ENCODE assay signal across 7 cellular contexts in the genomic region with DNA sequence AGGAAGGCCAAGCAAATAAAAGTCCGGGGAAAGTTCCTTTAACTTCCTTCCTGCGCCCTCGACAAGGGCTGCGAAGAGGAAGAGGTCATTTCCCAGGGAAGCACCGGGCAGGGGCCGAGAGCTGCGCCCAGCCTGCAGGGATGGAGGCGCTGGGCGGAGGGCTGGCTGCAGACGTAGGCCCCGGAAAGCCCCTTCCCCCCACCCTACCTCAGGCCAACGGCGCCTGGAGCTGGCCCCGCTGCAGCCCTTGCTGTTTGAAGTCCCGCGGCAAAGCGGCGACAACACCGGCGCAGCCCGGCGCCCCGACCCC.
A peak's percentile ranks its signal among the peaks of the same experiment; 100 is the strongest.
DNase-seq lines count a peak whose midpoint lies in the region; ATAC-seq, FAIRE-seq and TF ChIP-seq lines count a peak whose summit lies in the region.

No MANE protein-coding gene starts in this region.

- DNase-seq in GM12891 (ENCODE audit: insufficient read length, low spot score): no peak
- peak; percentile 63 for DNase-seq in WTC11 (ENCODE audit: low spot score)
- peak; percentile 45 for DNase-seq in glomerular visceral epithelial cell (ENCODE audit: extremely low spot score)
- DNase-seq in pancreas: peak in 3 of 6 donors; percentile 43 to 58 (median 46)
- DNase-seq in stimulated activated naive CD4-positive, alpha-beta T cell treated with Interleukin-2 at 50 U/mL for 16 hours (lab: John Stamatoyannopoulos, UW): no peak

- H3K27ac Mint-ChIP-seq in WTC11: peak overlapping the region; percentile 63; the same call in 1 of the 2 replicates

- no peaks in the 10 kb centered on the region for H3K9me3 ChIP-seq in pancreas

- H3K4me1 Mint-ChIP-seq in WTC11: peaks cover 43% of the 10 kb centered on the region

- no peak for TF ChIP-seq POLR2A in GM12891 (IDR thresholded peaks at IDR 0.05; ENCODE audit: low read depth, low read length)

- POLR2A ChIA-PET in WTC11 (lab: Charles Lee): interaction anchor here (0.6 to 1.5 kb wide), 7 partner anchors 10 to 145 kb away, joined by 3 to 5 read pairs (median 3); a partner anchor contains a TSS

- peaks cover 81% of the 10 kb centered on the region for H3K27me3 Mint-ChIP-seq in WTC11 (ENCODE audit: low read depth)

- peak overlapping the region; percentile 86 to 96 (median 93) for H3K27ac ChIP-seq in pancreas

- FAIRE-seq in GM12891 (lab: Jason Lieb, UNC) (no peak), pancreas (lab: Jason Lieb, UNC) (no peak)

- no peaks in the 10 kb centered on the region for H3K36me3 Mint-ChIP-seq in WTC11

- ATAC-seq in HG02870 (IDR thresholded peaks at IDR 0.05; ENCODE audit: unreplicated experiment): peak; percentile 7
- peak; percentile 49 for ATAC-seq in WTC11
- peak; percentile 44 to 59 (median 54) for ATAC-seq in pancreas
- ATAC-seq in activated CD4-positive, CD25-positive, alpha-beta regulatory T cell treated with anti-CD3 and anti-CD28 coated beads, Interleukin-2, amount 50 U/mL, for 24 hours: no peak

- no peaks in the 10 kb centered on the region for H3K27me3 ChIP-seq in pancreas

- H3K4me3 Mint-ChIP-seq in WTC11: peak overlapping the region; percentile 90

- intact Hi-C loops in pancreas (cut with DNase I): no loop called here

- H3K9me3 Mint-ChIP-seq in WTC11: no peaks in the 10 kb centered on the region

- CTCF ChIA-PET in WTC11 (lab: Charles Lee): interaction anchor here (0.6 to 3.9 kb wide), 16 partner anchors 9 to 152 kb away, joined by 3 to 27 read pairs (median 5); a partner anchor contains a TSS

- WGBS in pancreas, 2 donors: 0% methylated on average over 16 to 23 of the region's 23 CpGs

- H3K36me3 ChIP-seq in pancreas: no peaks in the 10 kb centered on the region

- peak overlapping the region; percentile 59 to 70 (median 68) for H3K4me3 ChIP-seq in pancreas

- H3K4me1 ChIP-seq in pancreas: peaks cover 22 to 33% (median 32%) of the 10 kb centered on the region in 3 donors

- no peak for TF ChIP-seq CTCF in WTC11 (IDR thresholded peaks at IDR 0.05)
- TF ChIP-seq CTCF in pancreas (IDR thresholded peaks at IDR 0.05): no peak

TF ChIP-seq in GM12891, 5 proteins besides CTCF, POLR2A, EP300 and RAD21:
- TF ChIP-seq SPI1 (IDR thresholded peaks at IDR 0.05; ENCODE audit: low read depth, low read length) (0 out of 2 replicates have a peak, but pooled peaks have one; percentile 17), TAF1 (IDR thresholded peaks at IDR 0.05; ENCODE audit: low read depth, low read length) (no peak), POU2F2 (IDR thresholded peaks at IDR 0.05; ENCODE audit: low read depth, low read length) (no peak)

TF ChIP-seq in WTC11, 78 proteins besides CTCF, POLR2A, EP300 and RAD21:
- TF ChIP-seq, protein P1, sequence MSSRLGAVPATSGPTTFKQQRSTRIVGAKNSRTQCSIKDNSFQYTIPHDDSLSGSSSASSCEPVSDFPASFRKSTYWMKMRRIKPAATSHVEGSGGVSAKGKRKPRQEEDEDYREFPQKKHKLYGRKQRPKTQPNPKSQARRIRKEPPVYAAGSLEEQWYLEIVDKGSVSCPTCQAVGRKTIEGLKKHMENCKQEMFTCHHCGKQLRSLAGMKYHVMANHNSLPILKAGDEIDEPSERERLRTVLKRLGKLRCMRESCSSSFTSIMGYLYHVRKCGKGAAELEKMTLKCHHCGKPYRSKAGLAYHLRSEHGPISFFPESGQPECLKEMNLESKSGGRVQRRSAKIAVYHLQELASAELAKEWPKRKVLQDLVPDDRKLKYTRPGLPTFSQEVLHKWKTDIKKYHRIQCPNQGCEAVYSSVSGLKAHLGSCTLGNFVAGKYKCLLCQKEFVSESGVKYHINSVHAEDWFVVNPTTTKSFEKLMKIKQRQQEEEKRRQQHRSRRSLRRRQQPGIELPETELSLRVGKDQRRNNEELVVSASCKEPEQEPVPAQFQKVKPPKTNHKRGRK (CRISPR knock-in tag; IDR thresholded peaks at IDR 0.05; ENCODE audit: borderline replicate concordance): no peak
- TF ChIP-seq ETV6 (CRISPR knock-in tag; IDR thresholded peaks at IDR 0.05): peak; percentile 36; the same call in 1 of the 2 replicates
TF ChIP-seq in WTC11: peak in this region for 1.

Comparison
In these comparisons a context has a peak if more than half of its experiments do, and no peak if none do; other contexts are left out.
1. DNase-seq: peak in WTC11 (single experiment) and glomerular visceral epithelial cell (single experiment); none in GM12891 (single experiment) and stimulated activated naive CD4-positive, alpha-beta T cell treated with Interleukin-2 at 50 U/mL for 16 hours (single experiment).
2. ATAC-seq: peak in HG02870 (single experiment), WTC11 (single experiment) and pancreas (4 of 4); none in activated CD4-positive, CD25-positive, alpha-beta regulatory T cell treated with anti-CD3 and anti-CD28 coated beads, Interleukin-2, amount 50 U/mL, for 24 hours (0 of 2).